Comparison of ENCODE assay signal across 29 cellular contexts in genomic region chrX:400258-400657, GRCh38.
"Had no signal": no experiment of that assay in that cellular context is flagged by ENCODE, and none has a peak within 500 bp of the region (broad histone marks: within the 10 kb centered on the region; RNA-seq: fewer than 3 reads in every experiment).

No MANE protein-coding gene starts in this region.

- H3K27me3 ChIP-seq: brain microvascular endothelial cell, Peyer's patch had no signal

- H3K9ac ChIP-seq: KMS-11 had no signal

- H3K36me3 Mint-ChIP-seq: activated CD8-positive, alpha-beta memory T cell treated with anti-CD3 and anti-CD28 coated beads, Interleukin-2, amount 10 ng/mL, durations not matched to agents 7 days and 5 days; activated naive CD4-positive, alpha-beta T cell treated with anti-CD3 and anti-CD28 coated beads, Interleukin-2, amount 10 ng/mL, durations not matched to agents 7 days and 5 days; activated naive CD8-positive, alpha-beta T cell had no signal

- H3K4me2 ChIP-seq: KMS-11 had no signal

- H3K36me3 ChIP-seq: brain microvascular endothelial cell, Peyer's patch, WERI-Rb-1 had no signal

- H3K4me1 ChIP-seq: Peyer's patch had no signal

- H3K9me3 ChIP-seq: Peyer's patch had no signal

- H3K27me3 Mint-ChIP-seq: activated CD4-positive, alpha-beta memory T cell treated with anti-CD3 and anti-CD28 coated beads, Interleukin-2, amount 10 ng/mL, durations not matched to agents 7 days and 5 days; activated CD8-positive, alpha-beta memory T cell treated with anti-CD3 and anti-CD28 coated beads, Interleukin-2, amount 10 ng/mL, durations not matched to agents 7 days and 5 days; activated naive CD4-positive, alpha-beta T cell treated with anti-CD3 and anti-CD28 coated beads, Interleukin-2, amount 10 ng/mL, durations not matched to agents 7 days and 5 days; activated naive CD8-positive, alpha-beta T cell; activated naive CD8-positive, alpha-beta T cell treated with anti-CD3 and anti-CD28 coated beads, Interleukin-2, amount 50 U/mL, for 24 hours had no signal

- H3K9me3 Mint-ChIP-seq: activated naive CD8-positive, alpha-beta T cell treated with anti-CD3 and anti-CD28 coated beads, Interleukin-2, amount 50 U/mL, for 24 hours had no signal

- H3K27ac ChIP-seq: brain microvascular endothelial cell, KMS-11, Peyer's patch, WERI-Rb-1 had no signal

- DNase-seq: activated CD4-positive, alpha-beta memory T cell treated with anti-CD3 and anti-CD28 coated beads, Interleukin-2, amount 10 ng/mL, durations not matched to agents 7 days and 5 days; activated CD4-positive, alpha-beta T cell treated with anti-CD3 and anti-CD28 coated beads for 1 hour; activated CD4-positive, alpha-beta T cell treated with anti-CD3 and anti-CD28 coated beads for 48 hours; activated CD4-positive, CD25-positive, alpha-beta regulatory T cell; activated CD8-positive, alpha-beta memory T cell treated with anti-CD3 and anti-CD28 coated beads for 24 hours; activated CD8-positive, alpha-beta memory T cell treated with anti-CD3 and anti-CD28 coated beads, Interleukin-2, amount 10 ng/mL, durations not matched to agents 7 days and 5 days; activated CD8-positive, alpha-beta memory T cell treated with anti-CD3 and anti-CD28 coated beads, Interleukin-2, amount 50 U/mL, for 48 hours; activated effector memory CD4-positive, alpha-beta T cell treated with Interleukin-2 at 50 U/mL for 16 hours; activated naive CD4-positive, alpha-beta T cell treated with anti-CD3 and anti-CD28 coated beads, Interleukin-2, amount 10 ng/mL, durations not matched to agents 7 days and 5 days; activated naive CD8-positive, alpha-beta T cell treated with anti-CD3 and anti-CD28 coated beads, Interleukin-2, amount 50 U/mL, for 24 hours; activated T-cell treated with anti-CD3 and anti-CD28 coated beads, Interleukin-2, amount 50 U/mL, for 48 hours; anterior cingulate cortex; brain microvascular endothelial cell; MM.1S; MV-4-11; NCI-H1092; NCI-H1436 treated with DMSO at 0.1 percent for 48 hours; NCI-H1694 treated with DMSO at 0.1 percent for 48 hours; NCI-H2029; NCI-H345; NCI-H524 treated with DMSO at 0.1 percent for 48 hours; PC-3; Peyer's patch; RPMI8226; SW 1271; T1000; WERI-Rb-1 had no signal

- H3K4me3 ChIP-seq: Peyer's patch had no signal

- H3K4me1 Mint-ChIP-seq: activated CD4-positive, alpha-beta memory T cell treated with anti-CD3 and anti-CD28 coated beads, Interleukin-2, amount 10 ng/mL, durations not matched to agents 7 days and 5 days; activated CD8-positive, alpha-beta memory T cell treated with anti-CD3 and anti-CD28 coated beads, Interleukin-2, amount 10 ng/mL, durations not matched to agents 7 days and 5 days; activated naive CD4-positive, alpha-beta T cell treated with anti-CD3 and anti-CD28 coated beads, Interleukin-2, amount 10 ng/mL, durations not matched to agents 7 days and 5 days; activated naive CD8-positive, alpha-beta T cell treated with anti-CD3 and anti-CD28 coated beads, Interleukin-2, amount 50 U/mL, for 24 hours had no signal

- H3K27ac Mint-ChIP-seq: activated CD4-positive, alpha-beta memory T cell treated with anti-CD3 and anti-CD28 coated beads, Interleukin-2, amount 10 ng/mL, durations not matched to agents 7 days and 5 days; activated CD8-positive, alpha-beta memory T cell treated with anti-CD3 and anti-CD28 coated beads, Interleukin-2, amount 10 ng/mL, durations not matched to agents 7 days and 5 days; activated naive CD4-positive, alpha-beta T cell treated with anti-CD3 and anti-CD28 coated beads, Interleukin-2, amount 10 ng/mL, durations not matched to agents 7 days and 5 days; activated naive CD8-positive, alpha-beta T cell; activated naive CD8-positive, alpha-beta T cell treated with anti-CD3 and anti-CD28 coated beads, Interleukin-2, amount 50 U/mL, for 24 hours had no signal

- H3K4me3 Mint-ChIP-seq: activated CD4-positive, alpha-beta memory T cell treated with anti-CD3 and anti-CD28 coated beads, Interleukin-2, amount 10 ng/mL, durations not matched to agents 7 days and 5 days; activated CD8-positive, alpha-beta memory T cell treated with anti-CD3 and anti-CD28 coated beads, Interleukin-2, amount 10 ng/mL, durations not matched to agents 7 days and 5 days; activated naive CD4-positive, alpha-beta T cell treated with anti-CD3 and anti-CD28 coated beads, Interleukin-2, amount 10 ng/mL, durations not matched to agents 7 days and 5 days; activated naive CD8-positive, alpha-beta T cell; activated naive CD8-positive, alpha-beta T cell treated with anti-CD3 and anti-CD28 coated beads, Interleukin-2, amount 50 U/mL, for 24 hours had no signal

- ATAC-seq: activated CD8-positive, alpha-beta memory T cell treated with anti-CD3 and anti-CD28 coated beads, Interleukin-2, amount 10 ng/mL, durations not matched to agents 7 days and 5 days; activated naive CD8-positive, alpha-beta T cell treated with anti-CD3 and anti-CD28 coated beads, Interleukin-2, amount 50 U/mL, for 24 hours; PC-3 had no signal
